Comparison of ENCODE assay signal across 8 cellular contexts in the genomic region with DNA sequence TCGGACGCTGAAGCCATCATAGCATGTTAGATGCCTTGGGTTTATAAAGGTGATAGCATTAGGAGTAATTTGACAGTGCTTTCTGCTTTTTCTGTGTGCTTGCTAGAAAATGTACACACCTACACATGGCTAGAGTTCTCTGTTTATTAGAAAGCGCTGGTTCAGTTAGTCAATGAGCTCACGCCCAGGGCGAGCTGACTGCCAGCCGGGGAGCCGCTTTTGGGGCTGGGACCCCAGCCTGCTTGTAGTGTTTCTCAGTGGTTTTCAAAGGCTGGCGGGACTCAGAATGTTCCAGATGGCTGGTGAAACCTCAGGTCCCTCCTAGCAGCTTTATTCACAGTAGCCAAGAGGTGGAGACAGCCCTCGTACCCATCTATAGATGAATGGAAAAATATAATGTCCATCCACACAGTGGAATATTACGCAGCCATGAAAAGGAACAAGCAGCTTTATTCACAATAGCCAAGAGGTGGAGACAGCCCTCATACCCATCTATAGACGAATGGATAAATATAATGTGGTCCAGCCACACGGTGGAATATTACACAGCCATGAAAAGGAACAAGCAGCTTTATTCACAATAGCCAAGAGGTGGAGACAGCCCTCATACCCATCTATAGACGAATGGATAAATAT. TPM values are rescaled to one million over a fixed set of nuclear protein-coding genes. Genes with fewer than 3 reads are reported as not detected.
DNase-seq lines count a peak whose midpoint lies in the region; ATAC-seq and TF ChIP-seq lines count a peak whose summit lies in the region.
"Not testable (repeated sequence)": the region's sequence is repeated elsewhere in the genome, so short reads cannot be mapped to it uniquely, and the experiment has no call there.

No MANE protein-coding gene starts in this region.

- peaks cover 15% of the 10 kb centered on the region for H3K9me3 Mint-ChIP-seq in activated naive CD4-positive, alpha-beta T cell treated with anti-CD3 and anti-CD28 coated beads, Interleukin-2, amount 10 ng/mL, durations not matched to agents 7 days and 5 days
- not testable (repeated sequence) for H3K9me3 Mint-ChIP-seq in stimulated activated naive CD8-positive, alpha-beta T cell treated with anti-CD3 and anti-CD28 coated beads, Interleukin-15, Interleukin-2, amounts not matched to agents 100 ng/mL and 50 ng/mL, for 24 hours

- peak overlapping the region; percentile 75 for H3K4me3 Mint-ChIP-seq in activated naive CD4-positive, alpha-beta T cell treated with anti-CD3 and anti-CD28 coated beads, Interleukin-2, amount 10 ng/mL, durations not matched to agents 7 days and 5 days
- peak overlapping the region; percentile 86 for H3K4me3 Mint-ChIP-seq in stimulated activated naive CD8-positive, alpha-beta T cell treated with anti-CD3 and anti-CD28 coated beads, Interleukin-15, Interleukin-2, amounts not matched to agents 100 ng/mL and 50 ng/mL, for 24 hours

- H3K4me1 Mint-ChIP-seq in activated naive CD4-positive, alpha-beta T cell treated with anti-CD3 and anti-CD28 coated beads, Interleukin-2, amount 10 ng/mL, durations not matched to agents 7 days and 5 days = peaks cover 35% of the 10 kb centered on the region
- not testable (repeated sequence) for H3K4me1 Mint-ChIP-seq in stimulated activated naive CD8-positive, alpha-beta T cell treated with anti-CD3 and anti-CD28 coated beads, Interleukin-15, Interleukin-2, amounts not matched to agents 100 ng/mL and 50 ng/mL, for 24 hours (ENCODE audit: low read depth)

- TF ChIP-seq CTCF in esophagus muscularis mucosa (IDR thresholded peaks at IDR 0.05); mucosa of descending colon (IDR thresholded peaks at IDR 0.05): not testable (repeated sequence)

- H3K36me3 ChIP-seq in BLaER1 = peaks cover 38% of the 10 kb centered on the region
- not testable (repeated sequence) for H3K36me3 ChIP-seq in esophagus muscularis mucosa; mucosa of descending colon (ENCODE audit: low read depth)

- not testable (repeated sequence) for TF ChIP-seq POLR2A in esophagus muscularis mucosa (IDR thresholded peaks at IDR 0.05; ENCODE audit: low read depth)

- 63% methylated on average over 13 of the region's 13 CpGs for WGBS in esophagus muscularis mucosa

- peaks cover 20% of the 10 kb centered on the region for H3K27me3 Mint-ChIP-seq in activated naive CD4-positive, alpha-beta T cell treated with anti-CD3 and anti-CD28 coated beads, Interleukin-2, amount 10 ng/mL, durations not matched to agents 7 days and 5 days
- H3K27me3 Mint-ChIP-seq in stimulated activated naive CD8-positive, alpha-beta T cell treated with anti-CD3 and anti-CD28 coated beads, Interleukin-15, Interleukin-2, amounts not matched to agents 100 ng/mL and 50 ng/mL, for 24 hours = peaks cover 14% of the 10 kb centered on the region

- not testable (repeated sequence) for TF ChIP-seq EP300 in esophagus muscularis mucosa (IDR thresholded peaks at IDR 0.05)

- intact Hi-C loops in esophagus muscularis mucosa (cut with DNase I); mucosa of descending colon (cut with DNase I, micrococcal nuclease): not testable (repeated sequence)

- peak; percentile 8 for ATAC-seq in GM19035 (IDR thresholded peaks at IDR 0.05; ENCODE audit: unreplicated experiment)
- peak; percentile 26 for ATAC-seq in HG02852 (IDR thresholded peaks at IDR 0.05; ENCODE audit: unreplicated experiment)
- not testable (repeated sequence) for ATAC-seq in mucosa of descending colon

- peak overlapping the region; percentile 70 for H3K27ac Mint-ChIP-seq in activated naive CD4-positive, alpha-beta T cell treated with anti-CD3 and anti-CD28 coated beads, Interleukin-2, amount 10 ng/mL, durations not matched to agents 7 days and 5 days
- H3K27ac Mint-ChIP-seq in stimulated activated naive CD8-positive, alpha-beta T cell treated with anti-CD3 and anti-CD28 coated beads, Interleukin-15, Interleukin-2, amounts not matched to agents 100 ng/mL and 50 ng/mL, for 24 hours = not testable (repeated sequence)

- H4K20me1 ChIP-seq in BLaER1 = not testable (repeated sequence)

- CTCF ChIA-PET in activated naive CD4-positive, alpha-beta T cell treated with anti-CD3 and anti-CD28 coated beads, Interleukin-2, amount 10 ng/mL, durations not matched to agents 7 days and 5 days (lab: Charles Lee) = not testable (repeated sequence)

- peaks cover 17% of the 10 kb centered on the region for H3K9me3 ChIP-seq in BLaER1
- H3K9me3 ChIP-seq in esophagus muscularis mucosa, mucosa of descending colon: not testable (repeated sequence)

- peak overlapping the region; percentile 77 for H3K9ac ChIP-seq in BLaER1

- peak overlapping the region; percentile 78 for H3K27ac ChIP-seq in BLaER1
- peak overlapping the region; percentile 66 to 79 (median 76) for H3K27ac ChIP-seq in esophagus muscularis mucosa (replicated peaks in 1 of 4)

- not testable (repeated sequence) for H3K27me3 ChIP-seq in BLaER1, esophagus muscularis mucosa

- DNase-seq in NOMO-1 treated with DMSO at 0.1 percent for 48 hours (lab: John Stamatoyannopoulos, UW; ENCODE audit: unreplicated experiment) = peak; percentile 46
- peak; percentile 38 for DNase-seq in activated naive CD4-positive, alpha-beta T cell treated with anti-CD3 and anti-CD28 coated beads, Interleukin-2, amount 10 ng/mL, durations not matched to agents 7 days and 5 days
- DNase-seq in esophagus muscularis mucosa (ENCODE audit: extremely low spot score) = not testable (repeated sequence)
- peak in 1 of 3 donors; percentile 7 for DNase-seq in mucosa of descending colon

- H3K4me2 ChIP-seq in BLaER1 = peak overlapping the region; percentile 87

- peaks cover 48% of the 10 kb centered on the region for H3K4me1 ChIP-seq in BLaER1
- not testable (repeated sequence) for H3K4me1 ChIP-seq in esophagus muscularis mucosa; mucosa of descending colon (ENCODE audit: low read depth)

- H3K36me3 Mint-ChIP-seq in activated naive CD4-positive, alpha-beta T cell treated with anti-CD3 and anti-CD28 coated beads, Interleukin-2, amount 10 ng/mL, durations not matched to agents 7 days and 5 days = peaks cover 13% of the 10 kb centered on the region
- H3K36me3 Mint-ChIP-seq in stimulated activated naive CD8-positive, alpha-beta T cell treated with anti-CD3 and anti-CD28 coated beads, Interleukin-15, Interleukin-2, amounts not matched to agents 100 ng/mL and 50 ng/mL, for 24 hours (ENCODE audit: low read depth) = peaks cover 12% of the 10 kb centered on the region

- peak overlapping the region; percentile 67 for H3K4me3 ChIP-seq in BLaER1
- peak overlapping the region; percentile 50 to 67 (median 58) for H3K4me3 ChIP-seq in esophagus muscularis mucosa
- H3K4me3 ChIP-seq in mucosa of descending colon = peak overlapping the region; percentile 6

RNA-seq across cellular contexts. Expression of gene IL3RA, which starts 0.7 kb away (rescaled TPM):
- total RNA-seq in esophagus muscularis mucosa (10 to 100 TPM in 3 of 4 donors, 1 to 10 TPM in 1; 5.0 to 19.1 (median 11.4) TPM), mucosa of descending colon (10 to 100 TPM in 1 of 3 donors, 1 to 10 TPM in 2; 6.3 to 11.6 (median 8.5) TPM)

RNA-seq across cellular contexts. Expression of gene SLC25A6, which starts 54.7 kb away (rescaled TPM):
- total RNA-seq in esophagus muscularis mucosa (100 to 1,000 TPM; 266 to 339 (median 313) TPM), mucosa of descending colon (100 to 1,000 TPM; 435 to 455 (median 450) TPM)

Comparison
In these comparisons a context has a peak if more than half of its experiments do, and no peak if none do; other contexts are left out.
1. H3K4me3 ChIP-seq: peak in every context shown above with its lines; median percentile 67 in BLaER1; 58 in esophagus muscularis mucosa; 6 in mucosa of descending colon.